1 cellular context compared by ENCODE assay signal in the genomic region with DNA sequence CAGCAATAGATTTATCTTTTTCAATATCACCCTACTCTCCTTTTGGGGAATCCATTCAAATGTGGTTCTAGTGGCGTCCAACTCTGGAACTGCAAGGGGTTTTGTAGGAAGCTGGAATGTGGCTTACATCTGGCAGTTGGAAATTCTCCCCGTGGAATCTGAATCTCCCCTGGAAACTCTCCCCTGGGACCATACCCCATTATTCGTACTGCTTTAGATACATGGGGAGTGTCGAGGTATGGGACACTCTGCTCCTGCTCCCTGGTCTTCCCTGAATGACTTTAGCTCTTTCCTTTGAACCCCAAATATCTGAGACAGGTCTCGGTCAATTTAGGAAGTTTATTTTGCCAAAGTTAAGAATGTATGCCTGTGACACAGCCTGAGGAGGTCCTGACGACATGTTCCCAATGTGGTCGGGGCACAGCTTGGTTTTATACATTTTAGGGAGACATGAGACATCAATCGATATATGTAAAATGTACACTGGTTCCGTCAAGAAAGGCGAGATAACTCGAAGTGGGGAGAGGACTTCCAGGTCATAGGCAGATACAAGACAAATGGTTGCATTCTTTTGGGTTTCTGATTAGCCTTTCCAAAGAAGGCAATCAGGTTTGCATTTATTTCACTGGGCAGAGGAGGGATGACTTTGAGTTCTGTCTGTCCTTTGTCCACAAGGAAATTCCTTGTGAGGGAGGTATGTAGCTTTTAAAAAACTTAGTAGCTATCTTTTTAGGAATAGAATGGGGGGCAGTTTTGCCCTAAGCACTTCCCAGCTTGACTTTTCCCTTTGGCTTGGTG.
TF ChIP-seq lines count a peak whose summit lies in the region.

No MANE protein-coding gene starts in this region.

TF ChIP-seq in H1, 55 proteins besides CTCF, POLR2A, EP300 and RAD21:
- TF ChIP-seq POLR2AphosphoS5 (IDR thresholded peaks at IDR 0.05; ENCODE audit: low read depth, low read length) (no peak), CBX5 (IDR thresholded peaks at IDR 0.05; ENCODE audit: low read depth, low read length) (no peak), SAP30 (IDR thresholded peaks at IDR 0.05; ENCODE audit: insufficient read depth, insufficient replicate concordance, low read length) (no peak), KDM5A (IDR thresholded peaks at IDR 0.05; ENCODE audit: low read length) (no peak), POU5F1 (IDR thresholded peaks at IDR 0.05; ENCODE audit: low read depth, low read length) (no peak), TAF1 (IDR thresholded peaks at IDR 0.05; ENCODE audit: low read depth, low read length) (no peak), NRF1 (IDR thresholded peaks at IDR 0.05; ENCODE audit: low read depth, low read length) (no peak), SIN3A (conservative IDR thresholded peaks at IDR 0.05 in 1 of 2, IDR thresholded peaks at IDR 0.05 in 1 of 2; ENCODE audit: low read depth in 1 of 2, low read length in 2 of 2) (no peak), EGR1 (IDR thresholded peaks at IDR 0.05; ENCODE audit: borderline replicate concordance, low read depth, low read length) (no peak), SP1 (IDR thresholded peaks at IDR 0.05; ENCODE audit: low read depth, low read length) (no peak), SP4 (IDR thresholded peaks at IDR 0.05; ENCODE audit: low read length) (no peak), SIRT6 (IDR thresholded peaks at IDR 0.05; ENCODE audit: low read length) (no peak), TCF12 (IDR thresholded peaks at IDR 0.05; ENCODE audit: low read depth, low read length) (no peak), KDM1A (IDR thresholded peaks at IDR 0.05; ENCODE audit: borderline replicate concordance, low read length) (no peak), EZH2 (IDR thresholded peaks at IDR 0.05; ENCODE audit: low read depth, low read length, severe bottlenecking) (no peak), FOSL1 (IDR thresholded peaks at IDR 0.05; ENCODE audit: insufficient read depth, low read depth, low read length) (no peak), SRF (IDR thresholded peaks at IDR 0.05; ENCODE audit: low read depth, low read length) (no peak)
- TF ChIP-seq, protein P1, sequence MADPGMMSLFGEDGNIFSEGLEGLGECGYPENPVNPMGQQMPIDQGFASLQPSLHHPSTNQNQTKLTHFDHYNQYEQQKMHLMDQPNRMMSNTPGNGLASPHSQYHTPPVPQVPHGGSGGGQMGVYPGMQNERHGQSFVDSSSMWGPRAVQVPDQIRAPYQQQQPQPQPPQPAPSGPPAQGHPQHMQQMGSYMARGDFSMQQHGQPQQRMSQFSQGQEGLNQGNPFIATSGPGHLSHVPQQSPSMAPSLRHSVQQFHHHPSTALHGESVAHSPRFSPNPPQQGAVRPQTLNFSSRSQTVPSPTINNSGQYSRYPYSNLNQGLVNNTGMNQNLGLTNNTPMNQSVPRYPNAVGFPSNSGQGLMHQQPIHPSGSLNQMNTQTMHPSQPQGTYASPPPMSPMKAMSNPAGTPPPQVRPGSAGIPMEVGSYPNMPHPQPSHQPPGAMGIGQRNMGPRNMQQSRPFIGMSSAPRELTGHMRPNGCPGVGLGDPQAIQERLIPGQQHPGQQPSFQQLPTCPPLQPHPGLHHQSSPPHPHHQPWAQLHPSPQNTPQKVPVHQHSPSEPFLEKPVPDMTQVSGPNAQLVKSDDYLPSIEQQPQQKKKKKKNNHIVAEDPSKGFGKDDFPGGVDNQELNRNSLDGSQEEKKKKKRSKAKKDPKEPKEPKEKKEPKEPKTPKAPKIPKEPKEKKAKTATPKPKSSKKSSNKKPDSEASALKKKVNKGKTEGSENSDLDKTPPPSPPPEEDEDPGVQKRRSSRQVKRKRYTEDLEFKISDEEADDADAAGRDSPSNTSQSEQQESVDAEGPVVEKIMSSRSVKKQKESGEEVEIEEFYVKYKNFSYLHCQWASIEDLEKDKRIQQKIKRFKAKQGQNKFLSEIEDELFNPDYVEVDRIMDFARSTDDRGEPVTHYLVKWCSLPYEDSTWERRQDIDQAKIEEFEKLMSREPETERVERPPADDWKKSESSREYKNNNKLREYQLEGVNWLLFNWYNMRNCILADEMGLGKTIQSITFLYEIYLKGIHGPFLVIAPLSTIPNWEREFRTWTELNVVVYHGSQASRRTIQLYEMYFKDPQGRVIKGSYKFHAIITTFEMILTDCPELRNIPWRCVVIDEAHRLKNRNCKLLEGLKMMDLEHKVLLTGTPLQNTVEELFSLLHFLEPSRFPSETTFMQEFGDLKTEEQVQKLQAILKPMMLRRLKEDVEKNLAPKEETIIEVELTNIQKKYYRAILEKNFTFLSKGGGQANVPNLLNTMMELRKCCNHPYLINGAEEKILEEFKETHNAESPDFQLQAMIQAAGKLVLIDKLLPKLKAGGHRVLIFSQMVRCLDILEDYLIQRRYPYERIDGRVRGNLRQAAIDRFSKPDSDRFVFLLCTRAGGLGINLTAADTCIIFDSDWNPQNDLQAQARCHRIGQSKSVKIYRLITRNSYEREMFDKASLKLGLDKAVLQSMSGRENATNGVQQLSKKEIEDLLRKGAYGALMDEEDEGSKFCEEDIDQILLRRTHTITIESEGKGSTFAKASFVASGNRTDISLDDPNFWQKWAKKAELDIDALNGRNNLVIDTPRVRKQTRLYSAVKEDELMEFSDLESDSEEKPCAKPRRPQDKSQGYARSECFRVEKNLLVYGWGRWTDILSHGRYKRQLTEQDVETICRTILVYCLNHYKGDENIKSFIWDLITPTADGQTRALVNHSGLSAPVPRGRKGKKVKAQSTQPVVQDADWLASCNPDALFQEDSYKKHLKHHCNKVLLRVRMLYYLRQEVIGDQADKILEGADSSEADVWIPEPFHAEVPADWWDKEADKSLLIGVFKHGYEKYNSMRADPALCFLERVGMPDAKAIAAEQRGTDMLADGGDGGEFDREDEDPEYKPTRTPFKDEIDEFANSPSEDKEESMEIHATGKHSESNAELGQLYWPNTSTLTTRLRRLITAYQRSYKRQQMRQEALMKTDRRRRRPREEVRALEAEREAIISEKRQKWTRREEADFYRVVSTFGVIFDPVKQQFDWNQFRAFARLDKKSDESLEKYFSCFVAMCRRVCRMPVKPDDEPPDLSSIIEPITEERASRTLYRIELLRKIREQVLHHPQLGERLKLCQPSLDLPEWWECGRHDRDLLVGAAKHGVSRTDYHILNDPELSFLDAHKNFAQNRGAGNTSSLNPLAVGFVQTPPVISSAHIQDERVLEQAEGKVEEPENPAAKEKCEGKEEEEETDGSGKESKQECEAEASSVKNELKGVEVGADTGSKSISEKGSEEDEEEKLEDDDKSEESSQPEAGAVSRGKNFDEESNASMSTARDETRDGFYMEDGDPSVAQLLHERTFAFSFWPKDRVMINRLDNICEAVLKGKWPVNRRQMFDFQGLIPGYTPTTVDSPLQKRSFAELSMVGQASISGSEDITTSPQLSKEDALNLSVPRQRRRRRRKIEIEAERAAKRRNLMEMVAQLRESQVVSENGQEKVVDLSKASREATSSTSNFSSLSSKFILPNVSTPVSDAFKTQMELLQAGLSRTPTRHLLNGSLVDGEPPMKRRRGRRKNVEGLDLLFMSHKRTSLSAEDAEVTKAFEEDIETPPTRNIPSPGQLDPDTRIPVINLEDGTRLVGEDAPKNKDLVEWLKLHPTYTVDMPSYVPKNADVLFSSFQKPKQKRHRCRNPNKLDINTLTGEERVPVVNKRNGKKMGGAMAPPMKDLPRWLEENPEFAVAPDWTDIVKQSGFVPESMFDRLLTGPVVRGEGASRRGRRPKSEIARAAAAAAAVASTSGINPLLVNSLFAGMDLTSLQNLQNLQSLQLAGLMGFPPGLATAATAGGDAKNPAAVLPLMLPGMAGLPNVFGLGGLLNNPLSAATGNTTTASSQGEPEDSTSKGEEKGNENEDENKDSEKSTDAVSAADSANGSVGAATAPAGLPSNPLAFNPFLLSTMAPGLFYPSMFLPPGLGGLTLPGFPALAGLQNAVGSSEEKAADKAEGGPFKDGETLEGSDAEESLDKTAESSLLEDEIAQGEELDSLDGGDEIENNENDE (IDR thresholded peaks at IDR 0.05; ENCODE audit: insufficient replicate concordance, low read length): no peak
